Comparison of ENCODE assay signal across 12 cellular contexts in the genomic region with DNA sequence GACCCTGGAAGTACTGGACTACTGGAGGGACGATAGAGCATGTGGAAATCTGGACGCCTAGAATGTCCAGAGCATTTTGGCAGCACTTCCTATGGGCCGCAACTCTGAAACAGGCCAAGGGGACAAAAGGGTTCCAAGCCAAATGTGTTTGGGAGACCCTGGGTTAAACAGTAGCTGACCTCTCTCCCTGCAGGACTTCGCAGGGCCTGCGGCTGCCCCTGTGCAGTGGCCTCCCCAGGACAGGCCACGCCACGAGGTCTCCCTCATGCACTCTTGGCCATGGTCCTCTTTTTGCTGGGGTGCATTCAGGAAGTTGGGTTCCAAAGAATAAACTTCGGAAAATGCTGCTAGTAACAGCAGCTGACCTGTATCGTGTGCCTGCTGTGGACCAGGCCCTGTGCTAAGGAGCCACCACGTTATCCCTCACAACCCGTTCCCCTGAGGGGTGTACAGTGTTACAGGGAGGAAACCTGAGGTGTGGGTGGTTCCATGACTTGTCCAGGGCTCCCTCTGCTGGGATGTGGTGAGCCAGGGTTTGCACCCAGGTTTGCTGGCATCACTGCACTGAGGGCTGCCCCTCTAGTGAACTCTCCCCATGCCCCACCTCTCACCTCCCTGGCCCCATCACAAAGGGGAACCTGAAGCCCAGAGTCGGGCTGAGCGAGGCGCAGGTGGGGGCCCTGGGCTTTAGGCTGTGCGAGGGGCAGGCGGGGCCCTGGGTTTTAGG.
DNase-seq lines count a peak whose midpoint lies in the region; ATAC-seq and TF ChIP-seq lines count a peak whose summit lies in the region.
"Had no signal": no experiment of that assay in that cellular context is flagged by ENCODE, and none has a peak within 500 bp of the region (broad histone marks: within the 10 kb centered on the region; RNA-seq: fewer than 3 reads in every experiment).

No MANE protein-coding gene starts in this region.

- TF ChIP-seq CTCF in RWPE2 (IDR thresholded peaks at IDR 0.05; ENCODE audit: poor library complexity, severe bottlenecking) (no peak), foreskin fibroblast (IDR thresholded peaks at IDR 0.05; ENCODE audit: low read depth, low read length) (peak; percentile 45)

- peak; percentile 24 for DNase-seq in activated CD8-positive, alpha-beta memory T cell treated with anti-CD3 and anti-CD28 coated beads for 24 hours
- no peak for DNase-seq in activated CD8-positive, alpha-beta memory T cell treated with anti-CD3 and anti-CD28 coated beads, Interleukin-2, amount 50 U/mL, for 4 hours
- DNase-seq in RWPE2 (ENCODE audit: low spot score) (no peak), foreskin fibroblast (peak in 1 of 2 donors; percentile 31), globus pallidus (ENCODE audit: low spot score) (no peak), NCI-H748 treated with DMSO at 0.1 percent for 48 hours (lab: John Stamatoyannopoulos, UW) (no peak)
- DNase-seq in stimulated activated naive CD8-positive, alpha-beta T cell treated with anti-CD3 and anti-CD28 coated beads, Interleukin-15, Interleukin-2, amounts not matched to agents 100 U/mL and 50 U/mL, for 24 hours, result no peak
- DNase-seq: activated naive CD4-positive, alpha-beta T cell; Right ventricle myocardium superior had no signal

- H3K4me1 ChIP-seq in RWPE2 (ENCODE audit: insufficient read depth, poor library complexity, severe bottlenecking), result no peaks in the 10 kb centered on the region

- no peak overlapping the region for H3K4me3 ChIP-seq in RWPE2 (ENCODE audit: severe bottlenecking)
- no peak overlapping the region for H3K4me3 ChIP-seq in foreskin fibroblast (ENCODE audit: low read depth in 1 of 2, low read length in 2 of 2)
- H3K4me3 ChIP-seq: gastroesophageal sphincter, pancreas had no signal

- H3K27ac ChIP-seq in RWPE2 (ENCODE audit: poor library complexity, severe bottlenecking), result no peak overlapping the region
- H3K27ac ChIP-seq: gastroesophageal sphincter, pancreas had no signal

- no peaks in the 10 kb centered on the region for H3K36me3 ChIP-seq in RWPE2 (ENCODE audit: low read depth)
- H3K36me3 ChIP-seq: pancreas had no signal

- H3K27me3 ChIP-seq in RWPE2 (ENCODE audit: insufficient read depth, poor library complexity, severe bottlenecking), result no peaks in the 10 kb centered on the region
- H3K27me3 ChIP-seq: gastroesophageal sphincter, pancreas had no signal

- no peaks in the 10 kb centered on the region for H3K9me3 ChIP-seq in RWPE2 (ENCODE audit: severe bottlenecking)
- H3K9me3 ChIP-seq: gastroesophageal sphincter, pancreas had no signal

- 0 out of 3 replicates have a peak, but pooled peaks have one; percentile 28 for ATAC-seq in RWPE2 (ENCODE audit: low read depth)
- ATAC-seq in stimulated activated naive CD8-positive, alpha-beta T cell treated with anti-CD3 and anti-CD28 coated beads, Interleukin-15, Interleukin-2, amounts not matched to agents 100 U/mL and 50 U/mL, for 24 hours, result peak; percentile 8
- no peak for ATAC-seq in HG03354 (IDR thresholded peaks at IDR 0.05; ENCODE audit: poor library complexity, severe bottlenecking, unreplicated experiment)
- ATAC-seq: gastroesophageal sphincter, pancreas had no signal
